8 cellular contexts compared by ENCODE assay signal in genomic region chr3:32460031-32460749, GRCh38.
DNase-seq lines count a peak whose midpoint lies in the region; ATAC-seq lines count a peak whose summit lies in the region.

No MANE protein-coding gene starts in this region.

- ATAC-seq in GM18511 (IDR thresholded peaks at IDR 0.05; ENCODE audit: unreplicated experiment), result peak; percentile 92
- ATAC-seq in HG02610 (IDR thresholded peaks at IDR 0.05; ENCODE audit: unreplicated experiment), result peak; percentile 88
- ATAC-seq in GM18520 (IDR thresholded peaks at IDR 0.05; ENCODE audit: unreplicated experiment), result no peak

- no peaks in the 10 kb centered on the region for H3K9me3 ChIP-seq in iPS-18c (ENCODE audit: control insufficient read depth, insufficient read depth, low read length)

- H3K4me1 Mint-ChIP-seq in stimulated activated naive CD8-positive, alpha-beta T cell treated with anti-CD3 and anti-CD28 coated beads, Interleukin-15, Interleukin-2, amounts not matched to agents 100 ng/mL and 50 ng/mL, for 24 hours (ENCODE audit: low read depth), result peaks cover 31% of the 10 kb centered on the region

- peaks cover 8% of the 10 kb centered on the region for H3K36me3 Mint-ChIP-seq in stimulated activated naive CD8-positive, alpha-beta T cell treated with anti-CD3 and anti-CD28 coated beads, Interleukin-15, Interleukin-2, amounts not matched to agents 100 ng/mL and 50 ng/mL, for 24 hours (ENCODE audit: low read depth)

- H3K4me3 Mint-ChIP-seq in stimulated activated naive CD8-positive, alpha-beta T cell treated with anti-CD3 and anti-CD28 coated beads, Interleukin-15, Interleukin-2, amounts not matched to agents 100 ng/mL and 50 ng/mL, for 24 hours, result peak overlapping the region; percentile 71

- no peaks in the 10 kb centered on the region for H3K9me3 Mint-ChIP-seq in stimulated activated naive CD8-positive, alpha-beta T cell treated with anti-CD3 and anti-CD28 coated beads, Interleukin-15, Interleukin-2, amounts not matched to agents 100 ng/mL and 50 ng/mL, for 24 hours

- peak overlapping the region; percentile 10; the same call in 1 of the 2 replicates for H3K4me3 ChIP-seq in iPS-18c (ENCODE audit: insufficient read depth, low read depth, low read length)

- DNase-seq in NCI-H146 (lab: John Stamatoyannopoulos, UW) (peak; percentile 89), medulla oblongata (ENCODE audit: extremely low spot score) (no peak)
- peak; percentile 32 to 48 (median 37) for DNase-seq in activated CD8-positive, alpha-beta memory T cell treated with anti-CD3 and anti-CD28 coated beads for 48 hours (ENCODE audit: low read depth in 2 of 3, low spot score in 2 of 3)

- H3K27me3 Mint-ChIP-seq in stimulated activated naive CD8-positive, alpha-beta T cell treated with anti-CD3 and anti-CD28 coated beads, Interleukin-15, Interleukin-2, amounts not matched to agents 100 ng/mL and 50 ng/mL, for 24 hours, result no peaks in the 10 kb centered on the region

- no peak overlapping the region for H3K27ac Mint-ChIP-seq in stimulated activated naive CD8-positive, alpha-beta T cell treated with anti-CD3 and anti-CD28 coated beads, Interleukin-15, Interleukin-2, amounts not matched to agents 100 ng/mL and 50 ng/mL, for 24 hours
